13 cellular contexts compared by ENCODE assay signal in genomic region chr5:39202594-39203290, GRCh38. TPM values are rescaled to one million over a fixed set of nuclear protein-coding genes. Genes with fewer than 3 reads are reported as not detected.
DNase-seq lines count a peak whose midpoint lies in the region; ATAC-seq and TF ChIP-seq lines count a peak whose summit lies in the region.
"Had no signal": no experiment of that assay in that cellular context is flagged by ENCODE, and none has a peak within 500 bp of the region (broad histone marks: within the 10 kb centered on the region; RNA-seq: fewer than 3 reads in every experiment).

No MANE protein-coding gene starts in this region.

- WGBS in transverse colon (ENCODE audit: low coverage in 1 of 2), 2 donors, result 79 to 84% methylated on average over 2 to 11 of the region's 11 CpGs

- no peaks in the 10 kb centered on the region for H3K9me3 Mint-ChIP-seq in effector memory CD8-positive, alpha-beta T cell
- H3K9me3 Mint-ChIP-seq: H9 had no signal

- no peaks in the 10 kb centered on the region for H3K4me1 ChIP-seq in transverse colon

- no peaks in the 10 kb centered on the region for H3K27me3 ChIP-seq in transverse colon

- H3K36me3 Mint-ChIP-seq in effector memory CD8-positive, alpha-beta T cell (ENCODE audit: insufficient read depth), result peaks cover 13% of the 10 kb centered on the region

- H3K36me3 ChIP-seq in transverse colon, result no peaks in the 10 kb centered on the region

- in situ Hi-C loops in transverse colon (cut with MboI; ENCODE audit: low pct_ligation_motif_present in 1 of 4, low pct_unique_long_range_greater_than_20kb in 1 of 4, low sequenced_read_pairs in 3 of 4), result no loop called here

- peak overlapping the region in 1 of 4 donors; percentile 28 for H3K4me3 ChIP-seq in transverse colon

- peak; percentile 38 for ATAC-seq in Right ventricle myocardium superior (ENCODE audit: poor library complexity)
- no peak for ATAC-seq in left ventricle myocardium superior
- peak; percentile 51 for ATAC-seq in effector memory CD8-positive, alpha-beta T cell (replicated peaks)
- no peak for ATAC-seq in HG03095 (IDR thresholded peaks at IDR 0.05; ENCODE audit: unreplicated experiment)
- no peak for ATAC-seq in HG02970 (IDR thresholded peaks at IDR 0.05; ENCODE audit: low FRiP score, unreplicated experiment)

- TF ChIP-seq EP300 in transverse colon (IDR thresholded peaks at IDR 0.05; ENCODE audit: low read depth), result no peak

- TF ChIP-seq POLR2A in transverse colon (IDR thresholded peaks at IDR 0.05), result peak; percentile 27

- no peak for TF ChIP-seq CTCF in transverse colon (IDR thresholded peaks at IDR 0.05)

- DNase-seq in Right ventricle myocardium superior, result no peak
- DNase-seq in left ventricle myocardium superior, result no peak
- DNase-seq in T-helper 1 cell, result peak in 3 of 5 donors; percentile 29 to 72 (median 58)
- no peak for DNase-seq in effector memory CD8-positive, alpha-beta T cell
- no peak for DNase-seq in transverse colon
- DNase-seq in DMS79 treated with DMSO at 0.1 percent for 48 hours (lab: John Stamatoyannopoulos, UW), result no peak
- DNase-seq: H9, NCI-H1048, NCI-H510A, T1000 had no signal

- H3K9me3 ChIP-seq in transverse colon, result no peaks in the 10 kb centered on the region

- peaks cover 50 to 71% of the 10 kb centered on the region in 2 donors for H3K4me1 Mint-ChIP-seq in effector memory CD8-positive, alpha-beta T cell (ENCODE audit: low read depth in 2 of 2)
- H3K4me1 Mint-ChIP-seq: H9 had no signal

- no peaks in the 10 kb centered on the region for H3K27me3 Mint-ChIP-seq in effector memory CD8-positive, alpha-beta T cell

- intact Hi-C loops in Right ventricle myocardium superior (cut with DNase I), result no loop called here
- intact Hi-C loops in left ventricle myocardium superior (cut with micrococcal nuclease), result no loop called here
- intact Hi-C loops in transverse colon (cut with DNase I; ENCODE audit: low total_unique reads), result no loop called here

- peak overlapping the region; percentile 83 to 88 for H3K4me3 Mint-ChIP-seq in effector memory CD8-positive, alpha-beta T cell
- H3K4me3 Mint-ChIP-seq: H9 had no signal

- H3K27ac ChIP-seq in transverse colon, result peak overlapping the region; percentile 20 to 48 (median 42)

- H3K27ac Mint-ChIP-seq in effector memory CD8-positive, alpha-beta T cell, result peak overlapping the region; percentile 87 to 95
- H3K27ac Mint-ChIP-seq: H9 had no signal

RNA-seq across cellular contexts. Expression of gene FYB1, which starts 16.6 kb away (rescaled TPM):
- total RNA-seq in Right ventricle myocardium superior, result 4.2 TPM
- 5.8 TPM for total RNA-seq in left ventricle myocardium superior
- 10 to 100 TPM in 2 of 4 donors, 1 to 10 TPM in 2; 6.4 to 38.5 (median 17.5) TPM for total RNA-seq in transverse colon
- total RNA-seq: H9, myocyte had no signal

Comparison
In these comparisons a context has a peak if more than half of its experiments do, and no peak if none do; other contexts are left out.
1. ATAC-seq: peak in Right ventricle myocardium superior (single experiment) and effector memory CD8-positive, alpha-beta T cell (single experiment); none in left ventricle myocardium superior (single experiment), HG03095 (single experiment) and HG02970 (single experiment).
2. DNase-seq: peak in T-helper 1 cell (3 of 5); none in Right ventricle myocardium superior (single experiment), left ventricle myocardium superior (single experiment), effector memory CD8-positive, alpha-beta T cell (0 of 3), transverse colon (single experiment) and DMS79 treated with DMSO at 0.1 percent for 48 hours (single experiment).